In genomic region chr17:7336240-7337175, GRCh38 we compare ENCODE assay signal across 9 cellular contexts. TPM values are rescaled to one million over a fixed set of nuclear protein-coding genes. Genes with fewer than 3 reads are reported as not detected.
DNase-seq lines count a peak whose midpoint lies in the region; ATAC-seq lines count a peak whose summit lies in the region.
"Had no signal": no experiment of that assay in that cellular context is flagged by ENCODE, and none has a peak within 500 bp of the region (broad histone marks: within the 10 kb centered on the region; RNA-seq: fewer than 3 reads in every experiment).

ACAP1 (plus strand) TSS chr17:7336529; CDS start chr17:7336735, 206 bp downstream.

- peak within 1 kb of the TSS; percentile 91 for H3K4me3 Mint-ChIP-seq in activated CD4-positive, alpha-beta memory T cell treated with anti-CD3 and anti-CD28 coated beads for 36 hours

- H3K27me3 ChIP-seq in HUES6 (ENCODE audit: control insufficient read depth, insufficient read depth, low read length), result no peaks in the 10 kb centered on the region

- no peaks in the 10 kb centered on the region for H3K27me3 Mint-ChIP-seq in activated CD4-positive, alpha-beta memory T cell treated with anti-CD3 and anti-CD28 coated beads for 36 hours

- peak within 1 kb of the TSS; percentile 49 for H3K4me3 ChIP-seq in HUES6 (ENCODE audit: low read depth, low read length)

- peak within 1 kb of the TSS; percentile 24; the same call in 1 of the 2 replicates for H3K27ac ChIP-seq in HUES6 (ENCODE audit: low read depth, low read length)

- peak within 1 kb of the TSS; percentile 98 for H3K27ac Mint-ChIP-seq in activated CD4-positive, alpha-beta memory T cell treated with anti-CD3 and anti-CD28 coated beads for 36 hours

- POLR2A ChIA-PET in activated CD4-positive, alpha-beta memory T cell treated with anti-CD3 and anti-CD28 coated beads for 36 hours (lab: Charles Lee), result interaction anchor here (0.6 to 3.4 kb wide), 16 partner anchors 8 to 301 kb away, joined by 3 to 34 read pairs (median 4); partner anchors contain the start of genes CD68, MPDU1, SLC16A13 and TMEM95

- peak; percentile 93 for DNase-seq in activated CD4-positive, alpha-beta memory T cell treated with anti-CD3 and anti-CD28 coated beads for 36 hours
- no peak for DNase-seq in left cardiac atrium
- peak; percentile 61 to 73 (median 70) for DNase-seq in stimulated activated CD4-positive, alpha-beta T cell treated with anti-CD3 and anti-CD28 coated beads, TNF-alpha, amount 100 ng/mL, for 1 hour (ENCODE audit: low read depth in 3 of 3, low spot score in 1 of 3)
- DNase-seq in SIG-M5 treated with dmso at 0.1 percent for 504 hours (lab: John Stamatoyannopoulos, UW; ENCODE audit: unreplicated experiment), result no peak
- no peak for DNase-seq in COLO829 (ENCODE audit: low spot score)
- no peak for DNase-seq in RPMI8226

- no peaks in the 10 kb centered on the region for H3K36me3 ChIP-seq in HUES6 (ENCODE audit: control insufficient read depth, insufficient read depth, low read length)

- no peaks in the 10 kb centered on the region for H3K9me3 ChIP-seq in HUES6 (ENCODE audit: control insufficient read depth, insufficient read depth, low read depth, low read length)

- peak; percentile 64 for ATAC-seq in GM18868 (IDR thresholded peaks at IDR 0.05; ENCODE audit: unreplicated experiment)
- peak; percentile 65 to 86 for ATAC-seq in left cardiac atrium

- H3K36me3 Mint-ChIP-seq in activated CD4-positive, alpha-beta memory T cell treated with anti-CD3 and anti-CD28 coated beads for 36 hours, result peaks cover 27% of the 10 kb centered on the region

- CTCF ChIA-PET in activated CD4-positive, alpha-beta memory T cell treated with anti-CD3 and anti-CD28 coated beads for 36 hours (lab: Charles Lee), result interaction anchor here (0.6 to 4.3 kb wide), 10 partner anchors 9 to 224 kb away, joined by 3 to 30 read pairs (median 9); partner anchors contain the start of gene TMEM95

- H3K9me3 Mint-ChIP-seq in activated CD4-positive, alpha-beta memory T cell treated with anti-CD3 and anti-CD28 coated beads for 36 hours, result no peaks in the 10 kb centered on the region

- H3K9ac ChIP-seq in HUES6 (ENCODE audit: low read length), result peak within 1 kb of the TSS; percentile 72

- intact Hi-C loops in activated CD4-positive, alpha-beta memory T cell treated with anti-CD3 and anti-CD28 coated beads for 36 hours (cut with micrococcal nuclease), result loop anchor here (1.0 kb wide), 1 partner anchor 13 kb away; no protein-coding TSS in a partner anchor
- intact Hi-C loops in left cardiac atrium (cut with DNase I), result no loop called here

- H3K4me1 ChIP-seq in HUES6 (ENCODE audit: control insufficient read depth, insufficient read depth, low read length), result peaks cover 23% of the 10 kb centered on the region

- peaks cover 51% of the 10 kb centered on the region for H3K4me1 Mint-ChIP-seq in activated CD4-positive, alpha-beta memory T cell treated with anti-CD3 and anti-CD28 coated beads for 36 hours (ENCODE audit: low read depth)

RNA-seq across cellular contexts. Expression of gene ACAP1, which starts in this region (rescaled TPM):
- total RNA-seq in activated CD4-positive, alpha-beta memory T cell treated with anti-CD3 and anti-CD28 coated beads for 36 hours, result 100 to 1,000 TPM; 391 to 405 TPM
- 10 to 100 TPM; 19.0 to 20.4 TPM for total RNA-seq in left cardiac atrium
- total RNA-seq: LHCN-M2 had no signal

Comparison
In these comparisons a context has a peak if more than half of its experiments do, and no peak if none do; other contexts are left out.
1. RNA of gene ACAP1 (total RNA-seq): 391 to 405 TPM in activated CD4-positive, alpha-beta memory T cell treated with anti-CD3 and anti-CD28 coated beads for 36 hours; 19.0 to 20.4 TPM in left cardiac atrium; every median in the first group is over 10 times any median in the second.
2. DNase-seq: peak in activated CD4-positive, alpha-beta memory T cell treated with anti-CD3 and anti-CD28 coated beads for 36 hours (single experiment) and stimulated activated CD4-positive, alpha-beta T cell treated with anti-CD3 and anti-CD28 coated beads, TNF-alpha, amount 100 ng/mL, for 1 hour (3 of 3); none in left cardiac atrium (single experiment), SIG-M5 treated with dmso at 0.1 percent for 504 hours (single experiment), COLO829 (single experiment) and RPMI8226 (single experiment).